ENCODE assay signal across 15 cellular contexts in the genomic region with DNA sequence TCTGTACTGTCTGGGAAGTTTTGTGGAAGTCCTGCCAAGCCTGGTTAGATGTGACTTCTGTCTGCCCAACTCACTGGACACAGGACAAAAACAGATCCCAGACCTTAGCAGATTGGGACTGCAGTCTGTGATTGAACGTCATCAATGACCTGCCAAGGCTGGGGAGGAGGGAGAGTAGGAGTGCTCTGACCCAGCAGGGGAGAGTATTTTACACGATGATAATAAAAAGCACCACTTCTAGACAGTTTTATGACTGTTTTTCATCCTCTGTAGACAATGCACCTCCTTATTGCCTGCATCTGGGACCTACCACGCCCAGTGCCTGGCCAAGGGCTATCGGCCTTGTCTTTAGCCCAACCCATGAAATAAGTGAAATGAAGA.
DNase-seq lines count a peak whose midpoint lies in the region; ATAC-seq and TF ChIP-seq lines count a peak whose summit lies in the region.
"Had no signal": no experiment of that assay in that cellular context is flagged by ENCODE, and none has a peak within 500 bp of the region (broad histone marks: within the 10 kb centered on the region; RNA-seq: fewer than 3 reads in every experiment).

No MANE protein-coding gene starts in this region.

- peaks cover 2% of the 10 kb centered on the region for H3K27me3 Mint-ChIP-seq in glutamatergic neuron (ENCODE audit: unreplicated experiment)

- no peak overlapping the region for H3K4me3 ChIP-seq in heart left ventricle
- no peak overlapping the region for H3K4me3 ChIP-seq in parathyroid adenoma (ENCODE audit: low read depth, low read length)
- no peak overlapping the region for H3K4me3 ChIP-seq in body of pancreas
- H3K4me3 ChIP-seq: HAP-1, SK-N-MC had no signal

- H3K36me3 Mint-ChIP-seq in glutamatergic neuron (ENCODE audit: unreplicated experiment): peaks cover 9% of the 10 kb centered on the region
- H3K36me3 Mint-ChIP-seq: activated naive CD8-positive, alpha-beta T cell treated with anti-CD3 and anti-CD28 coated beads, Interleukin-2, amount 10 ng/mL, durations not matched to agents 7 days and 5 days; stimulated activated effector memory CD8-positive, alpha-beta T cell treated with anti-CD3 and anti-CD28 coated beads, Interleukin-12 subunit alpha, Interleukin-12 subunit beta, amount 100 ng/mL, for 72 hours had no signal

- H3K9me3 ChIP-seq in heart left ventricle (no peaks in the 10 kb centered on the region), parathyroid adenoma (ENCODE audit: control insufficient read depth, low read length) (no peaks in the 10 kb centered on the region), body of pancreas (no peaks in the 10 kb centered on the region)
- H3K9me3 ChIP-seq: HAP-1 had no signal

- peak overlapping the region; percentile 19 to 78 (median 60) for H3K27ac ChIP-seq in heart left ventricle
- H3K27ac ChIP-seq in parathyroid adenoma: peak overlapping the region; percentile 15
- no peak overlapping the region for H3K27ac ChIP-seq in body of pancreas
- H3K27ac ChIP-seq: SK-N-MC had no signal

- H3K27me3 ChIP-seq in heart left ventricle (no peaks in the 10 kb centered on the region), parathyroid adenoma (ENCODE audit: control insufficient read depth, insufficient read depth, low read length) (no peaks in the 10 kb centered on the region), body of pancreas (no peaks in the 10 kb centered on the region)

- H3K4me2 ChIP-seq in parathyroid adenoma (ENCODE audit: low read length): no peak overlapping the region

- no peak for TF ChIP-seq POLR2A in heart left ventricle (IDR thresholded peaks at IDR 0.05)
- TF ChIP-seq POLR2A in body of pancreas (IDR thresholded peaks at IDR 0.05): no peak

- ATAC-seq in SK-N-SH treated with all-trans-retinoic acid at 6 μM for 48 hours (peak; percentile 49), heart left ventricle (peak; percentile 39 to 82 (median 65)), body of pancreas (no peak), HG02763 (IDR thresholded peaks at IDR 0.05; ENCODE audit: unreplicated experiment) (no peak)
- ATAC-seq: activated T-cell treated with anti-CD3 and anti-CD28 coated beads, Interleukin-2, amount 50 U/mL, for 4 hours; stimulated activated effector memory CD8-positive, alpha-beta T cell treated with anti-CD3 and anti-CD28 coated beads, Interleukin-12 subunit alpha, Interleukin-12 subunit beta, amount 100 ng/mL, for 72 hours had no signal

- peaks cover 6 to 71% (median 44%) of the 10 kb centered on the region in 12 donors for H3K4me1 ChIP-seq in heart left ventricle
- H3K4me1 ChIP-seq in parathyroid adenoma: no peaks in the 10 kb centered on the region
- H3K4me1 ChIP-seq in body of pancreas: peaks cover 11% of the 10 kb centered on the region

- DNase-seq in heart left ventricle: peak in 4 of 5 donors; percentile 30 to 41 (median 38)
- no peak for DNase-seq in body of pancreas
- no peak for DNase-seq in glutamatergic neuron
- DNase-seq in islet precursor cell: no peak
- DNase-seq: activated naive CD8-positive, alpha-beta T cell treated with anti-CD3 and anti-CD28 coated beads, Interleukin-2, amount 10 ng/mL, durations not matched to agents 7 days and 5 days; activated T-cell treated with anti-CD3 and anti-CD28 coated beads, Interleukin-2, amount 50 U/mL, for 4 hours; NCI-H1092 treated with DMSO at 0.1 percent for 48 hours; NCI-H446 had no signal

- H3K36me3 ChIP-seq in heart left ventricle: no peaks in the 10 kb centered on the region
- H3K36me3 ChIP-seq in parathyroid adenoma (ENCODE audit: control insufficient read depth, insufficient read depth, low read length): no peaks in the 10 kb centered on the region
- H3K36me3 ChIP-seq in body of pancreas (replicated peaks in 1 of 2; ENCODE audit: insufficient read depth in 1 of 2, low read depth in 2 of 2): no peaks in the 10 kb centered on the region
- H3K36me3 ChIP-seq: HAP-1 had no signal

- H2AFZ ChIP-seq in parathyroid adenoma: no peak overlapping the region

- H3K9ac ChIP-seq in parathyroid adenoma: no peak overlapping the region

- H3K4me1 Mint-ChIP-seq in glutamatergic neuron (ENCODE audit: low read depth, unreplicated experiment): peaks cover 7% of the 10 kb centered on the region
- H3K4me1 Mint-ChIP-seq: activated naive CD8-positive, alpha-beta T cell treated with anti-CD3 and anti-CD28 coated beads, Interleukin-2, amount 10 ng/mL, durations not matched to agents 7 days and 5 days; stimulated activated effector memory CD8-positive, alpha-beta T cell treated with anti-CD3 and anti-CD28 coated beads, Interleukin-12 subunit alpha, Interleukin-12 subunit beta, amount 100 ng/mL, for 72 hours had no signal

- WGBS in heart left ventricle, 4 donors: 47 to 61% (median 50%) methylated on average over 4 of the region's 4 CpGs
- 47 to 57% methylated on average over 4 of the region's 4 CpGs for WGBS in body of pancreas, 2 donors

- peaks cover 2% of the 10 kb centered on the region for H3K9me3 Mint-ChIP-seq in glutamatergic neuron (ENCODE audit: unreplicated experiment)
- H3K9me3 Mint-ChIP-seq: activated naive CD8-positive, alpha-beta T cell treated with anti-CD3 and anti-CD28 coated beads, Interleukin-2, amount 10 ng/mL, durations not matched to agents 7 days and 5 days; activated T-cell treated with anti-CD3 and anti-CD28 coated beads, Interleukin-2, amount 50 U/mL, for 4 hours; stimulated activated effector memory CD8-positive, alpha-beta T cell treated with anti-CD3 and anti-CD28 coated beads, Interleukin-12 subunit alpha, Interleukin-12 subunit beta, amount 100 ng/mL, for 72 hours had no signal

- H3K79me2 ChIP-seq in parathyroid adenoma: no peaks in the 10 kb centered on the region

- intact Hi-C loops in heart left ventricle (cut with DNase I): loop anchor here in 3 of 10 donors (5.0 to 10.0 kb wide), 2 partner anchors 51 to 57 kb away; no protein-coding TSS in a partner anchor
- intact Hi-C loops in body of pancreas (cut with DNase I): no loop called here

- H3K4me3 Mint-ChIP-seq in glutamatergic neuron (ENCODE audit: unreplicated experiment): no peak overlapping the region
- H3K4me3 Mint-ChIP-seq: activated naive CD8-positive, alpha-beta T cell treated with anti-CD3 and anti-CD28 coated beads, Interleukin-2, amount 10 ng/mL, durations not matched to agents 7 days and 5 days; activated T-cell treated with anti-CD3 and anti-CD28 coated beads, Interleukin-2, amount 50 U/mL, for 4 hours; IgD-negative memory B cell; stimulated activated effector memory CD8-positive, alpha-beta T cell treated with anti-CD3 and anti-CD28 coated beads, Interleukin-12 subunit alpha, Interleukin-12 subunit beta, amount 100 ng/mL, for 72 hours had no signal

- H3K27ac Mint-ChIP-seq in glutamatergic neuron (ENCODE audit: unreplicated experiment): no peak overlapping the region
- H3K27ac Mint-ChIP-seq: activated naive CD8-positive, alpha-beta T cell treated with anti-CD3 and anti-CD28 coated beads, Interleukin-2, amount 10 ng/mL, durations not matched to agents 7 days and 5 days; IgD-negative memory B cell; stimulated activated effector memory CD8-positive, alpha-beta T cell treated with anti-CD3 and anti-CD28 coated beads, Interleukin-12 subunit alpha, Interleukin-12 subunit beta, amount 100 ng/mL, for 72 hours had no signal

- TF ChIP-seq CTCF in heart left ventricle (IDR thresholded peaks at IDR 0.05) (no peak), parathyroid adenoma (IDR thresholded peaks at IDR 0.05) (no peak), body of pancreas (IDR thresholded peaks at IDR 0.05) (no peak), glutamatergic neuron (IDR thresholded peaks at IDR 0.05; ENCODE audit: partially characterized antibody, unreplicated experiment) (no peak)

TF ChIP-seq in SK-N-SH treated with all-trans-retinoic acid at 6 μM for 48 hours, 23 proteins besides CTCF, POLR2A, EP300 and RAD21 (continues in another document):
- TF ChIP-seq ZFP30 (CRISPR knock-in tag; IDR thresholded peaks at IDR 0.05) (no peak), ZFP3 (CRISPR knock-in tag; IDR thresholded peaks at IDR 0.05) (peak; percentile 15; the same call in 1 of the 2 replicates), ZC3H10 (CRISPR knock-in tag; IDR thresholded peaks at IDR 0.05) (no peak), OSR1 (CRISPR knock-in tag; IDR thresholded peaks at IDR 0.05) (no peak), ZNF70 (CRISPR knock-in tag; IDR thresholded peaks at IDR 0.05) (no peak), ARNTL (CRISPR knock-in tag; IDR thresholded peaks at IDR 0.05; ENCODE audit: borderline replicate concordance, low read depth) (no peak), BACH2 (CRISPR knock-in tag; IDR thresholded peaks at IDR 0.05; ENCODE audit: borderline replicate concordance) (no peak), GLIS3 (CRISPR knock-in tag; IDR thresholded peaks at IDR 0.05) (no peak), ISL1 (CRISPR knock-in tag; IDR thresholded peaks at IDR 0.05) (no peak)
- TF ChIP-seq, protein P1, sequence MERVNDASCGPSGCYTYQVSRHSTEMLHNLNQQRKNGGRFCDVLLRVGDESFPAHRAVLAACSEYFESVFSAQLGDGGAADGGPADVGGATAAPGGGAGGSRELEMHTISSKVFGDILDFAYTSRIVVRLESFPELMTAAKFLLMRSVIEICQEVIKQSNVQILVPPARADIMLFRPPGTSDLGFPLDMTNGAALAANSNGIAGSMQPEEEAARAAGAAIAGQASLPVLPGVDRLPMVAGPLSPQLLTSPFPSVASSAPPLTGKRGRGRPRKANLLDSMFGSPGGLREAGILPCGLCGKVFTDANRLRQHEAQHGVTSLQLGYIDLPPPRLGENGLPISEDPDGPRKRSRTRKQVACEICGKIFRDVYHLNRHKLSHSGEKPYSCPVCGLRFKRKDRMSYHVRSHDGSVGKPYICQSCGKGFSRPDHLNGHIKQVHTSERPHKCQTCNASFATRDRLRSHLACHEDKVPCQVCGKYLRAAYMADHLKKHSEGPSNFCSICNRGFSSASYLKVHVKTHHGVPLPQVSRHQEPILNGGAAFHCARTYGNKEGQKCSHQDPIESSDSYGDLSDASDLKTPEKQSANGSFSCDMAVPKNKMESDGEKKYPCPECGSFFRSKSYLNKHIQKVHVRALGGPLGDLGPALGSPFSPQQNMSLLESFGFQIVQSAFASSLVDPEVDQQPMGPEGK (CRISPR knock-in tag; IDR thresholded peaks at IDR 0.05; ENCODE audit: borderline replicate concordance): no peak; the same call in 1 of the 2 replicates
- TF ChIP-seq, protein P2, sequence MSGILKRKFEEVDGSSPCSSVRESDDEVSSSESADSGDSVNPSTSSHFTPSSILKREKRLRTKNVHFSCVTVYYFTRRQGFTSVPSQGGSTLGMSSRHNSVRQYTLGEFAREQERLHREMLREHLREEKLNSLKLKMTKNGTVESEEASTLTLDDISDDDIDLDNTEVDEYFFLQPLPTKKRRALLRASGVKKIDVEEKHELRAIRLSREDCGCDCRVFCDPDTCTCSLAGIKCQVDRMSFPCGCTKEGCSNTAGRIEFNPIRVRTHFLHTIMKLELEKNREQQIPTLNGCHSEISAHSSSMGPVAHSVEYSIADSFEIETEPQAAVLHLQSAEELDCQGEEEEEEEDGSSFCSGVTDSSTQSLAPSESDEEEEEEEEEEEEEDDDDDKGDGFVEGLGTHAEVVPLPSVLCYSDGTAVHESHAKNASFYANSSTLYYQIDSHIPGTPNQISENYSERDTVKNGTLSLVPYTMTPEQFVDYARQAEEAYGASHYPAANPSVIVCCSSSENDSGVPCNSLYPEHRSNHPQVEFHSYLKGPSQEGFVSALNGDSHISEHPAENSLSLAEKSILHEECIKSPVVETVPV (CRISPR knock-in tag; IDR thresholded peaks at IDR 0.05): 0 out of 2 replicates have a peak, but pooled peaks have one; percentile 3

Comparison
In these comparisons a context has a peak if more than half of its experiments do, and no peak if none do; other contexts are left out.
1. ATAC-seq: peak in SK-N-SH treated with all-trans-retinoic acid at 6 μM for 48 hours (single experiment) and heart left ventricle (4 of 4); none in body of pancreas (single experiment) and HG02763 (single experiment).
2. DNase-seq: peak in heart left ventricle (4 of 5); none in body of pancreas (0 of 4), glutamatergic neuron (single experiment) and islet precursor cell (single experiment).
3. H3K27ac ChIP-seq: peak in heart left ventricle (12 of 12) and parathyroid adenoma (single experiment); none in body of pancreas (0 of 4).